ENCODE assay signal across 4 cellular contexts in the genomic region with DNA sequence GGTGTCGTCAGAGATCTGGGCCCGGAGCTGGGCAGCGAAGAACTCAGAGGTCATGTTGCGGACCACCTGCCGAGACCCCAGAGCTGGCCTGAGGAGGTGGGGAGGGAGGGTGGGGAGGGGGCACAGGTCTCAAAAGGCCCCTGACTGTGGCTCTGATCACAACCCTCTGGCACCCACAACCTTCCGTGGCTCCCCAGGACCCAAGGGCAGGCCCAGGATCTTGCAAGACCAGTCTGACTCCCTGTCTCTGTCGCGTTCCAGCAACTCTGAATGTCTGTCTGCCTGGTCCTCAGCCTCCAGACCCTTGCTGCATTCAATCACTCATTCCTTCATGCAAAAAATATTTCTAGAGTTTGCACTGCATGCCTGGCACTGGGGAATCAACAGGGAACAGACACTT. TPM values are rescaled to one million over a fixed set of nuclear protein-coding genes. Genes with fewer than 3 reads are reported as not detected.
"Had no signal": no experiment of that assay in that cellular context is flagged by ENCODE, and none has a peak within 500 bp of the region (broad histone marks: within the 10 kb centered on the region; RNA-seq: fewer than 3 reads in every experiment).

No MANE protein-coding gene starts in this region.

RNA-seq across cellular contexts. Expression of a gene that starts 4.5 kb away (rescaled TPM):
- total RNA-seq: natural killer cell, progenitor cell of endocrine pancreas had no signal
- polyA plus RNA-seq: naive thymus-derived CD4-positive, alpha-beta T cell; naive thymus-derived CD8-positive, alpha-beta T cell had no signal
